In the genomic region with DNA sequence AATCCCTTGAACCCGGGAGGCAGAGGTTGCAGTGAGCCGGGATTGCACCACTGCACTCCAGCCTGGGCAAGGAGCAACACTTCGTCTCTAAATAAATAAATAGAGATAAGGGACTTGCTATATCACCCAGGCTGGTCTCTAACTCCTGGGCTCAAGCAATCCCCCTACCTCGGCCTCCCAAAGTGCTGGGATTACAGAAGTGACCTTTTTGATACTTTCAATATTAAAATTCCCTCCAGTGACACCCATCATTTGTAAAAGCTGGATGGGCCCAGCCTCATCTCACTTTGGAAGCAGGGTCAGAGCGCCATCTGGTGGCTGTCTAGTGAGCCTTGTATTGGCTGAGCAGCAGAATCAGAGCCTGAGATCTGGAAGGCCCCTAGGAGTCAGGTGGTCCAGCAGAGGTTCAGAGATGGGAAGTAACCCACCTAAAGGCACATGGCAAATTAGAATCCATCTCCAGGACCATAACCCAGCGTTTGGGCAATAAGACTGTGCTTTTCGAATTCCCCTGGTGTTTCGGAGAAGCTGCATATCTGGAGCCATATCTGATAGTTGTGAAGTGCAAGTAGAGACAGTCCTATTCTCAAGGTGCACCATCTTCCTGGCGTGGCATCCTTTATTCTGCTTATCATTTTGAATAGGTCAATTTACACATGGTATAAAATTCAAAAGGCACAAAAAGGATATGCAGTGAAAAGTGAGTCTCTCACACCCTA, we compare ENCODE assay signal across 8 cellular contexts.
A peak's percentile ranks its signal among the peaks of the same experiment; 100 is the strongest.
DNase-seq lines count a peak whose midpoint lies in the region; ATAC-seq and TF ChIP-seq lines count a peak whose summit lies in the region.

No MANE protein-coding gene starts in this region.

- H3K27ac Mint-ChIP-seq in nephron: no peak overlapping the region

- in situ Hi-C loops in KBM-7 (cut with MboI; ENCODE audit: low pct_unique_long_range_greater_than_20kb, low sequenced_read_pairs): no loop called here

- H3K4me1 Mint-ChIP-seq in nephron: peaks cover 22% of the 10 kb centered on the region

- H3K36me3 Mint-ChIP-seq in nephron (ENCODE audit: low read depth): no peaks in the 10 kb centered on the region

- no peaks in the 10 kb centered on the region for H3K9me3 Mint-ChIP-seq in nephron

- peak; percentile 91 to 94 (median 94) for TF ChIP-seq CTCF in nephron (IDR thresholded peaks at IDR 0.05; ENCODE audit: unreplicated experiment in 3 of 3)

- H3K4me3 Mint-ChIP-seq in nephron: no peak overlapping the region

- H3K27me3 Mint-ChIP-seq in nephron (ENCODE audit: low read depth): peaks cover 19% of the 10 kb centered on the region

- DNase-seq in ELR (ENCODE audit: low read depth) (peak; percentile 78), KBM-7 (peak; percentile 80), OCI-M1 (lab: John Stamatoyannopoulos, UW) (peak; percentile 91), fibroblast of gingiva (ENCODE audit: low read depth) (peak; percentile 62)
- peak; percentile 76 for DNase-seq in activated T-cell treated with anti-CD3 and anti-CD28 coated beads, Interleukin-2, amount 50 U/mL, for 1 hour
- peak; percentile 35 to 76 (median 66) for DNase-seq in stimulated activated naive CD4-positive, alpha-beta T cell (lab: John Stamatoyannopoulos, UW)

- ATAC-seq in GM19324 (IDR thresholded peaks at IDR 0.05; ENCODE audit: low FRiP score, unreplicated experiment): no peak
